1 cellular context compared by ENCODE assay signal in the genomic region with DNA sequence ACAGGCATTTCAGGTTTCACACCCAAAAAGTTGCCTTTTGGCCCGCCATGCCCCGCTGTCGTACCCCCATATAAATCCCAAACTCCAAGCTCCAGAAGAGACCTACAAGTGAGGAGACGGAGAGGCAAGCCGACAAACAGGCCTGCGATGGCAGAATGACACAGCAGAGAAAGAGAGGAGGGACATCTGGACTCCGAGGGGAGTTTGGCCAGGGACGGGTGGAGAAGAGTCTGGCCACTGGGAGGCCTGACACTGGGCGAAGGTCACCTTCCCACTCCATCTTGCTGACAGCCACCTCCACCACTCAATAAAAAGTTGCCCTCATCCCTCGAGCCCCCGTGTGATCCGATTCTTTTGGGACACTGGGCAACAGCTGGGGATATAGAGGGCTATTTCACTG.
TF ChIP-seq lines count a peak whose summit lies in the region.

No MANE protein-coding gene starts in this region.

TF ChIP-seq in HepG2, 621 proteins besides CTCF, POLR2A, EP300 and RAD21:
- TF ChIP-seq ZNF274 (CRISPR knock-in tag; IDR thresholded peaks at IDR 0.05) (no peak), ZNF790 (CRISPR knock-in tag; IDR thresholded peaks at IDR 0.05; ENCODE audit: borderline replicate concordance) (no peak), CENPX (CRISPR knock-in tag; IDR thresholded peaks at IDR 0.05) (no peak), KMT2A (CRISPR knock-in tag; IDR thresholded peaks at IDR 0.05) (no peak), MIXL1 (CRISPR knock-in tag; IDR thresholded peaks at IDR 0.05) (no peak), POLR2AphosphoS2 (IDR thresholded peaks at IDR 0.05; ENCODE audit: low read depth, low read length) (no peak), ZNF567 (CRISPR knock-in tag; IDR thresholded peaks at IDR 0.05; ENCODE audit: borderline replicate concordance) (no peak), GABPA (IDR thresholded peaks at IDR 0.05; ENCODE audit: low read depth, low read length) (no peak), GABPA (CRISPR knock-in tag; IDR thresholded peaks at IDR 0.05; ENCODE audit: low read depth) (no peak), ISL2 (CRISPR knock-in tag; IDR thresholded peaks at IDR 0.05) (no peak), EZH2 (conservative IDR thresholded peaks at IDR 0.05; ENCODE audit: low read depth, low read length) (no peak), ZNF616 (CRISPR knock-in tag; IDR thresholded peaks at IDR 0.05; ENCODE audit: low read depth) (no peak), ZNF83 (CRISPR knock-in tag; IDR thresholded peaks at IDR 0.05; ENCODE audit: borderline replicate concordance) (no peak), ARHGAP35 (CRISPR knock-in tag; IDR thresholded peaks at IDR 0.05; ENCODE audit: borderline replicate concordance) (no peak), ZNF329 (CRISPR knock-in tag; IDR thresholded peaks at IDR 0.05; ENCODE audit: low read depth) (no peak), ZNF75D (CRISPR knock-in tag; IDR thresholded peaks at IDR 0.05; ENCODE audit: borderline replicate concordance) (no peak), HOXA3 (CRISPR knock-in tag; IDR thresholded peaks at IDR 0.05) (no peak)
- TF ChIP-seq, protein P1, sequence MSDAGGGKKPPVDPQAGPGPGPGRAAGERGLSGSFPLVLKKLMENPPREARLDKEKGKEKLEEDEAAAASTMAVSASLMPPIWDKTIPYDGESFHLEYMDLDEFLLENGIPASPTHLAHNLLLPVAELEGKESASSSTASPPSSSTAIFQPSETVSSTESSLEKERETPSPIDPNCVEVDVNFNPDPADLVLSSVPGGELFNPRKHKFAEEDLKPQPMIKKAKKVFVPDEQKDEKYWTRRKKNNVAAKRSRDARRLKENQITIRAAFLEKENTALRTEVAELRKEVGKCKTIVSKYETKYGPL (CRISPR knock-in tag; IDR thresholded peaks at IDR 0.05), result no peak
- TF ChIP-seq, protein P2, sequence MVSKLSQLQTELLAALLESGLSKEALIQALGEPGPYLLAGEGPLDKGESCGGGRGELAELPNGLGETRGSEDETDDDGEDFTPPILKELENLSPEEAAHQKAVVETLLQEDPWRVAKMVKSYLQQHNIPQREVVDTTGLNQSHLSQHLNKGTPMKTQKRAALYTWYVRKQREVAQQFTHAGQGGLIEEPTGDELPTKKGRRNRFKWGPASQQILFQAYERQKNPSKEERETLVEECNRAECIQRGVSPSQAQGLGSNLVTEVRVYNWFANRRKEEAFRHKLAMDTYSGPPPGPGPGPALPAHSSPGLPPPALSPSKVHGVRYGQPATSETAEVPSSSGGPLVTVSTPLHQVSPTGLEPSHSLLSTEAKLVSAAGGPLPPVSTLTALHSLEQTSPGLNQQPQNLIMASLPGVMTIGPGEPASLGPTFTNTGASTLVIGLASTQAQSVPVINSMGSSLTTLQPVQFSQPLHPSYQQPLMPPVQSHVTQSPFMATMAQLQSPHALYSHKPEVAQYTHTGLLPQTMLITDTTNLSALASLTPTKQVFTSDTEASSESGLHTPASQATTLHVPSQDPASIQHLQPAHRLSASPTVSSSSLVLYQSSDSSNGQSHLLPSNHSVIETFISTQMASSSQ (IDR thresholded peaks at IDR 0.05; ENCODE audit: low read depth), result no peak
- TF ChIP-seq, protein P2 (CRISPR knock-in tag; IDR thresholded peaks at IDR 0.05; ENCODE audit: borderline replicate concordance), result no peak
